Comparison of ENCODE assay signal across 1 cellular context in genomic region chr6:5003604-5004372, GRCh38.
TF ChIP-seq lines count a peak whose summit lies in the region.

Gene RPP40, minus strand, starts transcription at chr6:5004037. Its CDS starts 35 bp downstream, at chr6:5004002.

TF ChIP-seq in HepG2, 621 proteins besides CTCF, POLR2A, EP300 and RAD21 (continued from another document and continues in another):
- TF ChIP-seq HMGXB3 (CRISPR knock-in tag; IDR thresholded peaks at IDR 0.05; ENCODE audit: borderline replicate concordance): peak; percentile 78; the same call in 1 of the 2 replicates
- peak; percentile 83; the same call in 1 of the 2 replicates for TF ChIP-seq THAP9 (CRISPR knock-in tag; IDR thresholded peaks at IDR 0.05; ENCODE audit: borderline replicate concordance)
- TF ChIP-seq ELF1 (CRISPR knock-in tag; IDR thresholded peaks at IDR 0.05): peak; percentile 68
- TF ChIP-seq TFE3 (CRISPR knock-in tag; IDR thresholded peaks at IDR 0.05): peak; percentile 70
- no peak for TF ChIP-seq FOXA1 (IDR thresholded peaks at IDR 0.05)
- peak; percentile 43; the same call in 1 of the 2 replicates for TF ChIP-seq FOXA1 (CRISPR knock-in tag; IDR thresholded peaks at IDR 0.05)
- peak; percentile 87; the same call in 1 of the 2 replicates for TF ChIP-seq ZNF136 (CRISPR knock-in tag; IDR thresholded peaks at IDR 0.05; ENCODE audit: low read depth)
- no peak for TF ChIP-seq FOXO4 (CRISPR knock-in tag; conservative IDR thresholded peaks at IDR 0.05)
- peak; percentile 55; the same call in 1 of the 2 replicates for TF ChIP-seq ZBTB20 (CRISPR knock-in tag; IDR thresholded peaks at IDR 0.05; ENCODE audit: borderline replicate concordance, low read depth)
- TF ChIP-seq MLLT10 (CRISPR knock-in tag; IDR thresholded peaks at IDR 0.05): no peak
- TF ChIP-seq LBX2 (CRISPR knock-in tag; IDR thresholded peaks at IDR 0.05; ENCODE audit: borderline replicate concordance): peak; percentile 19; the same call in 1 of the 2 replicates
- TF ChIP-seq NFRKB (IDR thresholded peaks at IDR 0.05): no peak
- TF ChIP-seq RCOR2 (CRISPR knock-in tag; IDR thresholded peaks at IDR 0.05): no peak
- TF ChIP-seq ZBTB38 (CRISPR knock-in tag; IDR thresholded peaks at IDR 0.05): peak; percentile 72; the same call in 1 of the 2 replicates
- TF ChIP-seq ZNF230 (CRISPR knock-in tag; IDR thresholded peaks at IDR 0.05): peak; percentile 64; the same call in 1 of the 2 replicates
- TF ChIP-seq ZNF34 (CRISPR knock-in tag; IDR thresholded peaks at IDR 0.05; ENCODE audit: borderline replicate concordance): 0 out of 2 replicates have a peak, but pooled peaks have one; percentile 66
- TF ChIP-seq RBFOX2 (IDR thresholded peaks at IDR 0.05; ENCODE audit: low read depth, low read length): peak; percentile 95
- no peak for TF ChIP-seq HMGA1 (CRISPR knock-in tag; conservative IDR thresholded peaks at IDR 0.05)
- no peak for TF ChIP-seq NONO (IDR thresholded peaks at IDR 0.05)
- peak; percentile 81; the same call in 1 of the 2 replicates for TF ChIP-seq NONO (CRISPR knock-in tag; conservative IDR thresholded peaks at IDR 0.05)
- TF ChIP-seq RFX3 (CRISPR knock-in tag; IDR thresholded peaks at IDR 0.05): peak; percentile 21; the same call in 1 of the 2 replicates
- no peak for TF ChIP-seq ZNF720 (CRISPR knock-in tag; IDR thresholded peaks at IDR 0.05)
- peak; percentile 50; the same call in 1 of the 2 replicates for TF ChIP-seq TCF7 (IDR thresholded peaks at IDR 0.05; ENCODE audit: low read depth)
- peak; percentile 50 for TF ChIP-seq ZNF609 (CRISPR knock-in tag; IDR thresholded peaks at IDR 0.05; ENCODE audit: borderline replicate concordance)
- no peak for TF ChIP-seq ARNT2 (CRISPR knock-in tag; IDR thresholded peaks at IDR 0.05; ENCODE audit: low read depth)
- no peak for TF ChIP-seq CBX2 (IDR thresholded peaks at IDR 0.05; ENCODE audit: low read depth, low read length)
- TF ChIP-seq CBX2 (CRISPR knock-in tag; IDR thresholded peaks at IDR 0.05; ENCODE audit: low read depth): no peak
- TF ChIP-seq KLF6 (CRISPR knock-in tag; IDR thresholded peaks at IDR 0.05): peak; percentile 52; the same call in 1 of the 2 replicates
- TF ChIP-seq ZNF512B (CRISPR knock-in tag; IDR thresholded peaks at IDR 0.05; ENCODE audit: borderline replicate concordance): no peak
- TF ChIP-seq HDAC1 (CRISPR knock-in tag; IDR thresholded peaks at IDR 0.05): peak; percentile 91
- TF ChIP-seq ZNF431 (CRISPR knock-in tag; IDR thresholded peaks at IDR 0.05; ENCODE audit: borderline replicate concordance, low read depth): peak; percentile 60; the same call in 1 of the 2 replicates
- peak; percentile 45 for TF ChIP-seq UBTF (CRISPR knock-in tag; IDR thresholded peaks at IDR 0.05)
- TF ChIP-seq KAT8 (CRISPR knock-in tag; IDR thresholded peaks at IDR 0.05): peak; percentile 92
- peak; percentile 78; the same call in 1 of the 2 replicates for TF ChIP-seq ZNF598 (CRISPR knock-in tag; IDR thresholded peaks at IDR 0.05; ENCODE audit: borderline replicate concordance)
